In the genomic region with DNA sequence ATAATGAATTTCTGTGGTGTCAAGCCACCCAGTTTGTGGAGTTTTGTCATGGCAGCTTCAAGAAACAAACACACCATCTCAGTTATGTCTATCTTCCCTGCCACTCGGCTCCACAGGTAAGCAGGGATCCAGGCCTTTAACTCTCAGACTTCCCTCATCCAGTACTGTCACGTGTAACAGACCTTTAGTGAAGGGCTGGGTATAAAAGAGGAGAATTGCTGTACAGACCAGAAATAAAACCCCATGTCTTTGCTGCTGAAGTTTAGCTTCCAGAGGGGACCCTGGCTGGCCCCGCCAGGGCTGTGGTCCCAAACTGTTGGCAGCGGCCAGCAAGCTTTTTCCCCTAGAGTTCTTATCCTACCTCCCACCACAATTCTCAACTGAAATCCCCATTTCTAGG, we compare ENCODE assay signal across 24 cellular contexts.
"Had no signal": no experiment of that assay in that cellular context is flagged by ENCODE, and none has a peak within 500 bp of the region (broad histone marks: within the 10 kb centered on the region; RNA-seq: fewer than 3 reads in every experiment).

No MANE protein-coding gene starts in this region.

- DNase-seq: activated CD4-positive, alpha-beta T cell treated with anti-CD3 and anti-CD28 coated beads for 4 hours; activated CD8-positive, alpha-beta T cell treated with anti-CD3 and anti-CD28 coated beads for 36 hours; activated gamma-delta T cell treated with Interleukin-2 at 50 U/mL for 16 hours; activated naive CD4-positive, alpha-beta T cell treated with anti-CD3 and anti-CD28 coated beads, Interleukin-2, amount 50 U/mL, for 16 hours; activated naive CD8-positive, alpha-beta T cell treated with anti-CD3 and anti-CD28 coated beads, Interleukin-2, amount 10 ng/mL, durations not matched to agents 7 days and 5 days; activated T-cell treated with anti-CD3 and anti-CD28 coated beads, Interleukin-2, amount 50 U/mL, for 24 hours; adrenal gland; aorta; body of pancreas; central memory CD4-positive, alpha-beta T cell; KG1; NCI-H1092; NCI-H1417; NCI-H1930; NCI-H2107; NCI-H510A treated with DMSO at 0.1 percent for 48 hours; NCI-H69; SHP77; SW 1271 had no signal

- H3K27me3 Mint-ChIP-seq: activated naive CD8-positive, alpha-beta T cell treated with anti-CD3 and anti-CD28 coated beads, Interleukin-2, amount 10 ng/mL, durations not matched to agents 7 days and 5 days had no signal

- H3K4me3 Mint-ChIP-seq: activated CD8-positive, alpha-beta T cell treated with anti-CD3 and anti-CD28 coated beads for 36 hours; activated naive CD8-positive, alpha-beta T cell treated with anti-CD3 and anti-CD28 coated beads, Interleukin-2, amount 10 ng/mL, durations not matched to agents 7 days and 5 days; activated T-cell treated with anti-CD3 and anti-CD28 coated beads, Interleukin-2, amount 50 U/mL, for 24 hours had no signal

- H3K27ac ChIP-seq: adrenal gland, body of pancreas, SJSA1 had no signal

- H3K27me3 ChIP-seq: adrenal gland, body of pancreas, SJSA1 had no signal

- ATAC-seq: activated CD4-positive, CD25-positive, alpha-beta regulatory T cell treated with anti-CD3 and anti-CD28 coated beads, Interleukin-2, amount 50 U/mL, for 24 hours; activated CD8-positive, alpha-beta T cell treated with anti-CD3 and anti-CD28 coated beads for 36 hours; body of pancreas; SK-N-SH treated with all-trans-retinoic acid at 6 μM for 48 hours had no signal

- H3K4me1 ChIP-seq: body of pancreas, SJSA1 had no signal

- FAIRE-seq: bronchial epithelial cell, RCC 7860 had no signal

- H3K4me3 ChIP-seq: adrenal gland, body of pancreas, SJSA1 had no signal

- H3K36me3 ChIP-seq: adrenal gland, SJSA1 had no signal

- H3K9me3 ChIP-seq: adrenal gland, body of pancreas had no signal

- H3K27ac Mint-ChIP-seq: activated CD8-positive, alpha-beta T cell treated with anti-CD3 and anti-CD28 coated beads for 36 hours; activated naive CD8-positive, alpha-beta T cell treated with anti-CD3 and anti-CD28 coated beads, Interleukin-2, amount 10 ng/mL, durations not matched to agents 7 days and 5 days; activated T-cell treated with anti-CD3 and anti-CD28 coated beads, Interleukin-2, amount 50 U/mL, for 24 hours had no signal
